In the genomic region with DNA sequence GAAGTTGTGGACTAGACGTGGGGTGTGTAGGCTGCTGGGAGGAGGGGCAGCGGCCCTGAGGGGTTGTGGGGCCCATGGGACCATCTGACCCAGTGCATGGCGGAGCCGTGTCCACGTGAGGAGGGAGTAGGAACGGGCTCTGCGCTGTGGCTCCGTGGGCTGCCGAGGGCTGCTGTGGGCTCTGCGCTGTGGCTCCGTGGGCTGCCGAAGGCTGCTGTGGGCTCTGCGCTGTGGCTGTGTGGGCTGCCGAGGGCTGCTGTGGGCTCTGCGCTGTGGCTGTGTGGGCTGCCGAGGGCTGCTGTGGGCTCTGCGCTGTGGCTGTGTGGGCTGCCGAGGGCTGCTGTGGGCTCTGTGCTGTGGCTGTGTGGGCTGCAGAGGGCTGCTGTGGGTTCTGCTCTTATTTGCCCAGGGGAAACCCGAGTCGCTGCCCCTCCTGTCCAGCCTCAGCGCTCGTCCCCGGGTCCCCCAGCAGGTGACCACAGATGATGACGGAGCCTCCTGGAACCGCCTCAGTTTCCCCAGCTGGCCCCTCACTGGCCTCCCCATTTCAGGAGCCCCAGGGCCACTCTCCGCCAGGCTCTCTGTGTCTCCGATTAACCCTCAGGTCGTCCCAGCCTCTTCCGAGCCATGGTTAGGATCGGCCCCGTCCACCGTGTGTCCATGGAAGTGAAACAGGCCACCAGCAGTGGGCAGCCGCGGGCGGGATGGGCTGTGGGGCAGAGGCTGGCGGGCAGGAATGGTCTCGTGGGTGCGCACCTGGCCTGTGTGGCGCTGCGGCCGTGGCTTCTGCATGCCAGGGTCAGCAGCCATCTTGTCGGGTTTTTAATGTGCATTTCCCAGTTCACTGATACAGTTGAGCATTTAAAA, we compare ENCODE assay signal across 1 cellular context.
TF ChIP-seq lines count a peak whose summit lies in the region.

No MANE protein-coding gene starts in this region.

TF ChIP-seq in endothelial cell of umbilical vein, 7 proteins besides CTCF, POLR2A, EP300 and RAD21:
- TF ChIP-seq MYC (IDR thresholded peaks at IDR 0.05; ENCODE audit: low read depth, low read length) = no peak
- TF ChIP-seq FOS (IDR thresholded peaks at IDR 0.05; ENCODE audit: borderline replicate concordance, insufficient read depth, low read length) = no peak
- TF ChIP-seq POLR2AphosphoS5 (IDR thresholded peaks at IDR 0.05; ENCODE audit: insufficient read depth, low read depth, low read length) = no peak
- TF ChIP-seq GATA2 (IDR thresholded peaks at IDR 0.05; ENCODE audit: insufficient read depth, insufficient read length, low read depth, low read length) = no peak
- no peak for TF ChIP-seq JUN (IDR thresholded peaks at IDR 0.05; ENCODE audit: borderline replicate concordance, insufficient read depth, insufficient read length, low read depth)
- TF ChIP-seq, protein P1, sequence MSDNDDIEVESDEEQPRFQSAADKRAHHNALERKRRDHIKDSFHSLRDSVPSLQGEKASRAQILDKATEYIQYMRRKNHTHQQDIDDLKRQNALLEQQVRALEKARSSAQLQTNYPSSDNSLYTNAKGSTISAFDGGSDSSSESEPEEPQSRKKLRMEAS (IDR thresholded peaks at IDR 0.05; ENCODE audit: insufficient read depth, insufficient read length) = no peak
- TF ChIP-seq EZH2 (IDR thresholded peaks at IDR 0.05; ENCODE audit: borderline replicate concordance, low read depth, low read length, severe bottlenecking) = no peak
